In the genomic region with DNA sequence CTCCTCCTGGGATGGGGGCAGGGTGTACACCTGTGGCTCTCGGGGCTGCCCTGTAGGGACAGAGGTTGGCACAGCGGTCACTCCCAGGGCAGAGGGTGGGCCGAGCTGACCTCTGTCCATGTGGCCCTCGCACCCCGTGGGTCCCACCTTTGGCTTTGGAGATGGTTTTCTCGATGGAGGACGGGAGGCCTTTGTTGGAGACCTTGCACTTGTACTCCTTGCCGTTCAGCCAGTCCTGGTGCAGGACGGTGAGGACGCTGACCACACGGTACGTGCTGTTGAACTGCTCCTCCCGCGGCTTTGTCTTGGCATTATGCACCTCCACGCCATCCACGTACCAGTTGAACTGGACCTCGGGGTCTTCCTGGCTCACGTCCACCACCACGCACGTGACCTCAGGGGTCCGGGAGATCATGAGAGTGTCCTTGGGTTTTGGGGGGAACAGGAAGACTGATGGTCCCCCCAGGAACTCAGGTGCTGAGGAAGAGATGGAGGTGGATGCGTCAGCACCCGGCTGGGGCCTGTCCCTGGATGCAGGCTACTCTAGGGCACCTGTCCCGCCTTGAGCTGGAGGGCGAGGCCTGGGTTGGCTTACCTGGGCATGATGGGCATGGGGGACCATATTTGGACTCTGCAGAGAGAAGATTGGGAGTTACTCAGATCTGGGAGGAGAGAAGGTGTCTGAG, we compare ENCODE assay signal across 8 cellular contexts.
DNase-seq lines count a peak whose midpoint lies in the region; ATAC-seq and TF ChIP-seq lines count a peak whose summit lies in the region.
"Not testable (repeated sequence)": the region's sequence is repeated elsewhere in the genome, so short reads cannot be mapped to it uniquely, and the experiment has no call there.

No MANE protein-coding gene starts in this region.

- H3K27ac Mint-ChIP-seq in stimulated activated effector memory CD8-positive, alpha-beta T cell treated with anti-CD3 and anti-CD28 coated beads, Interleukin-12 subunit alpha, Interleukin-12 subunit beta, amount 100 ng/mL, for 72 hours, result peak overlapping the region; percentile 58

- POLR2A ChIA-PET in A673 (lab: Charles Lee; ENCODE audit: low non-redundant PET), result not testable (repeated sequence)

- H3K27me3 ChIP-seq in A673 (replicated peaks; ENCODE audit: insufficient read depth, low read depth, low read length, poor library complexity); RWPE2 (ENCODE audit: insufficient read depth, poor library complexity, severe bottlenecking); upper lobe of right lung: not testable (repeated sequence)

- intact Hi-C loops in A673 (cut with micrococcal nuclease; ENCODE audit: unreplicated experiment); left ventricle myocardium superior (cut with micrococcal nuclease); upper lobe of right lung (cut with DNase I): not testable (repeated sequence)

- not testable (repeated sequence) for DNase-seq in A673 (ENCODE audit: low spot score)
- peak; percentile 67 for DNase-seq in RWPE2 (ENCODE audit: low spot score)
- DNase-seq in activated effector memory CD4-positive, alpha-beta T cell treated with anti-CD3 and anti-CD28 coated beads, Interleukin-2, amount 50 U/mL, for 16 hours, result peak; percentile 52
- DNase-seq in left ventricle myocardium superior, result peak; percentile 10
- peak; percentile 44 for DNase-seq in left lobe of liver (ENCODE audit: low spot score)
- peak; percentile 90 for DNase-seq in mesenteric fat pad (ENCODE audit: low spot score)
- peak in 1 of 2 donors; percentile 52 for DNase-seq in stimulated activated effector memory CD8-positive, alpha-beta T cell treated with anti-CD3 and anti-CD28 coated beads, Interleukin-12 subunit alpha, Interleukin-12 subunit beta, amount 100 ng/mL, for 72 hours (ENCODE audit: low spot score in 2 of 2)
- DNase-seq in upper lobe of right lung, result peak; percentile 60

- H3K36me3 Mint-ChIP-seq in stimulated activated effector memory CD8-positive, alpha-beta T cell treated with anti-CD3 and anti-CD28 coated beads, Interleukin-12 subunit alpha, Interleukin-12 subunit beta, amount 100 ng/mL, for 72 hours, result not testable (repeated sequence)

- BruUV-seq in A673 (replicated peaks; lab: Mats Ljungman, UMichigan), result TSS peak; percentile 46

- not testable (repeated sequence) for H3K4me3 Mint-ChIP-seq in stimulated activated effector memory CD8-positive, alpha-beta T cell treated with anti-CD3 and anti-CD28 coated beads, Interleukin-12 subunit alpha, Interleukin-12 subunit beta, amount 100 ng/mL, for 72 hours

- not testable (repeated sequence) for H3K9me3 Mint-ChIP-seq in stimulated activated effector memory CD8-positive, alpha-beta T cell treated with anti-CD3 and anti-CD28 coated beads, Interleukin-12 subunit alpha, Interleukin-12 subunit beta, amount 100 ng/mL, for 72 hours

- not testable (repeated sequence) for H3K36me3 ChIP-seq in A673 (ENCODE audit: insufficient read depth, low read length, poor library complexity, severe bottlenecking); RWPE2 (ENCODE audit: low read depth); upper lobe of right lung

- CTCF ChIA-PET in A673 (lab: Charles Lee), result not testable (repeated sequence)

- not testable (repeated sequence) for H3K27ac ChIP-seq in A673 (ENCODE audit: low read depth, low read length, poor library complexity, severe bottlenecking); RWPE2 (ENCODE audit: poor library complexity, severe bottlenecking); upper lobe of right lung

- H3K9me3 ChIP-seq in A673 (ENCODE audit: low read depth, low read length, poor library complexity, severe bottlenecking); RWPE2 (ENCODE audit: severe bottlenecking); upper lobe of right lung: not testable (repeated sequence)

- ATAC-seq in RWPE2 (ENCODE audit: low read depth); left ventricle myocardium superior; left lobe of liver; stimulated activated effector memory CD8-positive, alpha-beta T cell treated with anti-CD3 and anti-CD28 coated beads, Interleukin-12 subunit alpha, Interleukin-12 subunit beta, amount 100 ng/mL, for 72 hours; upper lobe of right lung: not testable (repeated sequence)

- not testable (repeated sequence) for H3K4me1 Mint-ChIP-seq in stimulated activated effector memory CD8-positive, alpha-beta T cell treated with anti-CD3 and anti-CD28 coated beads, Interleukin-12 subunit alpha, Interleukin-12 subunit beta, amount 100 ng/mL, for 72 hours

- TF ChIP-seq CTCF in A673 (conservative IDR thresholded peaks at IDR 0.05; ENCODE audit: low read depth, low read length); RWPE2 (IDR thresholded peaks at IDR 0.05; ENCODE audit: poor library complexity, severe bottlenecking); upper lobe of right lung (IDR thresholded peaks at IDR 0.05): not testable (repeated sequence)

- not testable (repeated sequence) for H3K4me3 ChIP-seq in A673 (ENCODE audit: low read depth, low read length, poor library complexity, severe bottlenecking); RWPE2 (ENCODE audit: severe bottlenecking); upper lobe of right lung

- peaks cover 14% of the 10 kb centered on the region for H3K4me1 ChIP-seq in A673 (ENCODE audit: insufficient read depth, low read length, poor library complexity, severe bottlenecking)
- not testable (repeated sequence) for H3K4me1 ChIP-seq in RWPE2 (ENCODE audit: insufficient read depth, poor library complexity, severe bottlenecking); upper lobe of right lung
